Comparison of ENCODE assay signal across 17 cellular contexts in genomic region chr16:69088684-69089083, GRCh38. TPM values are rescaled to one million over a fixed set of nuclear protein-coding genes. Genes with fewer than 3 reads are reported as not detected.
A peak's percentile ranks its signal among the peaks of the same experiment; 100 is the strongest.
DNase-seq lines count a peak whose midpoint lies in the region; TF ChIP-seq lines count a peak whose summit lies in the region.
"Had no signal": no experiment of that assay in that cellular context is flagged by ENCODE, and none has a peak within 500 bp of the region (broad histone marks: within the 10 kb centered on the region; RNA-seq: fewer than 3 reads in every experiment).

No MANE protein-coding gene starts in this region.

- H4K20me1 ChIP-seq in neural cell (ENCODE audit: insufficient read depth), result no peaks in the 10 kb centered on the region

- peak overlapping the region; percentile 23 for H2AFZ ChIP-seq in neural cell (ENCODE audit: low read depth, low read length)

- no peak overlapping the region for H3K27ac ChIP-seq in CD4-positive, alpha-beta memory T cell (ENCODE audit: low read depth, low read length)
- H3K27ac ChIP-seq in HL-60 (replicated peaks) (peak overlapping the region; percentile 69), caudate nucleus (ENCODE audit: low read depth, low read length) (peak overlapping the region; percentile 73), neural cell (ENCODE audit: low read length) (peak overlapping the region; percentile 62), left ventricle myocardium inferior (replicated peaks) (no peak overlapping the region)

- no peaks in the 10 kb centered on the region for H3K9me3 ChIP-seq in CD4-positive, alpha-beta memory T cell (ENCODE audit: control insufficient read depth in 1 of 2, low read length in 2 of 2)
- H3K9me3 ChIP-seq in neural cell (ENCODE audit: low read length) (no peaks in the 10 kb centered on the region), left ventricle myocardium inferior (replicated peaks) (no peaks in the 10 kb centered on the region)
- H3K9me3 ChIP-seq: MG63, stomach had no signal

- H3K4me1 ChIP-seq in CD4-positive, alpha-beta memory T cell (ENCODE audit: insufficient read depth, low read length), result no peaks in the 10 kb centered on the region
- peaks cover 20% of the 10 kb centered on the region for H3K4me1 ChIP-seq in left ventricle myocardium inferior

- peaks cover 15 to 18% of the 10 kb centered on the region in 2 donors for H3K36me3 Mint-ChIP-seq in CD4-positive, alpha-beta memory T cell

- TF ChIP-seq EP300 in neural cell (conservative IDR thresholded peaks at IDR 0.05; ENCODE audit: poor library complexity, severe bottlenecking), result no peak

- H3K27me3 Mint-ChIP-seq in CD4-positive, alpha-beta memory T cell, result no peaks in the 10 kb centered on the region
- H3K27me3 Mint-ChIP-seq: activated CD4-positive, alpha-beta T cell treated with anti-CD3 and anti-CD28 coated beads, Interleukin-2, amount 10 ng/mL, durations not matched to agents 7 days and 5 days; effector memory CD8-positive, alpha-beta T cell had no signal

- no peak overlapping the region for H3K4me3 ChIP-seq in CD4-positive, alpha-beta memory T cell (ENCODE audit: low read length in 2 of 2)
- H3K4me3 ChIP-seq in HL-60 (replicated peaks; ENCODE audit: insufficient read depth, low read length) (no peak overlapping the region), neural cell (ENCODE audit: low read length) (no peak overlapping the region), left ventricle myocardium inferior (no peak overlapping the region)
- H3K4me3 ChIP-seq: MG63, smooth muscle cell, stomach had no signal

- H3K4me2 ChIP-seq in neural cell (ENCODE audit: low read length), result no peak overlapping the region
- H3K4me2 ChIP-seq: smooth muscle cell had no signal

- no peaks in the 10 kb centered on the region for H3K79me2 ChIP-seq in neural cell (replicated peaks; ENCODE audit: insufficient read depth, low read length)

- intact Hi-C loops in CD4-positive, alpha-beta memory T cell (cut with micrococcal nuclease), result no loop called here
- intact Hi-C loops in left ventricle myocardium inferior (cut with micrococcal nuclease), result no loop called here

- H3K27me3 ChIP-seq in CD4-positive, alpha-beta memory T cell (ENCODE audit: insufficient read depth, low read length), result no peaks in the 10 kb centered on the region
- H3K27me3 ChIP-seq in HL-60 (ENCODE audit: insufficient read depth, poor library complexity, severe bottlenecking), result no peaks in the 10 kb centered on the region
- H3K27me3 ChIP-seq in neural cell (ENCODE audit: insufficient read depth, low read depth, low read length), result no peaks in the 10 kb centered on the region
- peaks cover 4% of the 10 kb centered on the region for H3K27me3 ChIP-seq in left ventricle myocardium inferior (ENCODE audit: low read depth)
- H3K27me3 ChIP-seq: MG63, stomach had no signal

- H3K9me3 Mint-ChIP-seq in CD4-positive, alpha-beta memory T cell, result no peaks in the 10 kb centered on the region
- H3K9me3 Mint-ChIP-seq: activated CD4-positive, alpha-beta T cell treated with anti-CD3 and anti-CD28 coated beads, Interleukin-2, amount 10 ng/mL, durations not matched to agents 7 days and 5 days; effector memory CD8-positive, alpha-beta T cell; H9 had no signal

- TF ChIP-seq CTCF in HL-60 (IDR thresholded peaks at IDR 0.05; ENCODE audit: insufficient read depth, low read length) (no peak), neural cell (IDR thresholded peaks at IDR 0.05; ENCODE audit: poor library complexity, severe bottlenecking) (no peak), left ventricle myocardium inferior (IDR thresholded peaks at IDR 0.05; ENCODE audit: borderline replicate concordance) (no peak)

- peak overlapping the region; percentile 47 for H3K9ac ChIP-seq in neural cell (ENCODE audit: low read length)

- H3K27ac Mint-ChIP-seq in CD4-positive, alpha-beta memory T cell, result peak overlapping the region in 6 of 7 donors; percentile 6 to 67 (median 60)
- H3K27ac Mint-ChIP-seq: activated CD4-positive, alpha-beta T cell treated with anti-CD3 and anti-CD28 coated beads, Interleukin-2, amount 10 ng/mL, durations not matched to agents 7 days and 5 days had no signal

- no peak for DNase-seq in CD4-positive, alpha-beta memory T cell
- DNase-seq in HL-60 (ENCODE audit: low read depth in 1 of 2, low spot score in 1 of 2) (no peak), caudate nucleus (lab: John Stamatoyannopoulos, UW) (no peak), HEK293T (ENCODE audit: extremely low spot score) (no peak), left ventricle myocardium inferior (no peak), NCI-H510A treated with DMSO at 0.1 percent for 48 hours (lab: John Stamatoyannopoulos, UW) (no peak), anterior cingulate cortex (lab: John Stamatoyannopoulos, UW) (no peak)
- DNase-seq: activated T-cell treated with anti-CD3 and anti-CD28 coated beads for 4 hours; effector memory CD8-positive, alpha-beta T cell; left cardiac atrium; MG63; NCI-H2171 had no signal

- H3K4me3 Mint-ChIP-seq in CD4-positive, alpha-beta memory T cell, result peak overlapping the region in 1 of 8 donors; percentile 37
- H3K4me3 Mint-ChIP-seq: activated CD4-positive, alpha-beta T cell treated with anti-CD3 and anti-CD28 coated beads, Interleukin-2, amount 10 ng/mL, durations not matched to agents 7 days and 5 days; effector memory CD8-positive, alpha-beta T cell; H9 had no signal

- no peak for TF ChIP-seq RAD21 in neural cell (conservative IDR thresholded peaks at IDR 0.05)

- no peaks in the 10 kb centered on the region for H3K36me3 ChIP-seq in CD4-positive, alpha-beta memory T cell (ENCODE audit: insufficient read depth, low read length)
- H3K36me3 ChIP-seq in neural cell (ENCODE audit: insufficient read depth, low read length) (no peaks in the 10 kb centered on the region), left ventricle myocardium inferior (peaks cover 5% of the 10 kb centered on the region)
- H3K36me3 ChIP-seq: MG63 had no signal

- H3F3A ChIP-seq in neural cell (ENCODE audit: insufficient read depth, low read length, poor library complexity, severe bottlenecking), result no peaks in the 10 kb centered on the region

- H3K9me2 ChIP-seq in neural cell (ENCODE audit: insufficient read depth, low read length), result no peaks in the 10 kb centered on the region

- CTCF ChIA-PET in CD4-positive, alpha-beta memory T cell (lab: Charles Lee; ENCODE audit: partially characterized antibody), result interaction anchor here (0.9 kb wide), 1 partner anchor 34 kb away, joined by 3 read pairs; no protein-coding TSS in a partner anchor
- CTCF ChIA-PET in HEK293T (lab: Yijun Ruan, JAX), result no interaction called here

- peaks cover 11 to 13% (median 12%) of the 10 kb centered on the region in 4 donors for H3K4me1 Mint-ChIP-seq in CD4-positive, alpha-beta memory T cell

- POLR2A ChIA-PET in CD4-positive, alpha-beta memory T cell (lab: Charles Lee; ENCODE audit: partially characterized antibody), result no interaction called here
- POLR2A ChIA-PET in HEK293T (lab: Yijun Ruan, JAX), result no interaction called here

TF ChIP-seq in neural cell, 6 proteins besides CTCF, POLR2A, EP300 and RAD21 (continues in another document):
- TF ChIP-seq SMC3 (conservative IDR thresholded peaks at IDR 0.05; ENCODE audit: poor library complexity) (no peak), TAF1 (IDR thresholded peaks at IDR 0.05; ENCODE audit: low read depth) (no peak)

TF ChIP-seq in HEK293T, 16 proteins besides CTCF, POLR2A, EP300 and RAD21:
- no peak for TF ChIP-seq TARDBP (IDR thresholded peaks at IDR 0.05)
- TF ChIP-seq SUZ12 (IDR thresholded peaks at IDR 0.05), result no peak
- no peak for TF ChIP-seq ARNT (IDR thresholded peaks at IDR 0.05)
- no peak for TF ChIP-seq FOXM1 (IDR thresholded peaks at IDR 0.05; ENCODE audit: borderline replicate concordance)
- no peak for TF ChIP-seq ZNF384 (IDR thresholded peaks at IDR 0.05)

RNA-seq across cellular contexts. Expression of gene HAS3, which starts 16.8 kb away (rescaled TPM):
- 1 to 10 TPM; 2.7 to 3.3 TPM for total RNA-seq in CD4-positive, alpha-beta memory T cell
- polyA plus RNA-seq in CD4-positive, alpha-beta memory T cell, result under 1 TPM in 1 of 2 donors, not detected in 1; 0.07 TPM
- polyA plus RNA-seq in neural cell, result 12.5 and 30.1 TPM in 2 replicates
- polyA minus RNA-seq in neural cell, result 29.0 and 38.2 TPM in 2 replicates
- 0.27 TPM for total RNA-seq in left ventricle myocardium inferior

RNA-seq across cellular contexts. Expression of gene CHTF8, which starts 43.7 kb away (rescaled TPM):
- total RNA-seq in CD4-positive, alpha-beta memory T cell, result 100 to 1,000 TPM; 141 TPM
- 100 to 1,000 TPM; 160 to 231 TPM for polyA plus RNA-seq in CD4-positive, alpha-beta memory T cell
- 109 and 133 TPM in 2 replicates for polyA plus RNA-seq in neural cell
- polyA minus RNA-seq in neural cell, result 100 and 119 TPM in 2 replicates
- total RNA-seq in left ventricle myocardium inferior, result 52.4 TPM

RNA-seq across cellular contexts. Expression of gene UTP4, which starts 43.8 kb away (rescaled TPM):
- total RNA-seq in CD4-positive, alpha-beta memory T cell, result 10 to 100 TPM; 36.9 to 37.0 TPM
- 10 to 100 TPM; 64.8 to 96.5 TPM for polyA plus RNA-seq in CD4-positive, alpha-beta memory T cell
- 18.5 and 23.6 TPM in 2 replicates for polyA plus RNA-seq in neural cell
- 30.6 and 35.1 TPM in 2 replicates for polyA minus RNA-seq in neural cell
- total RNA-seq in left ventricle myocardium inferior, result 30.4 TPM

Comparison
In these comparisons a context has a peak if more than half of its experiments do, and no peak if none do; other contexts are left out.
1. H3K27ac ChIP-seq: peak in HL-60 (single experiment), caudate nucleus (single experiment) and neural cell (single experiment); none in CD4-positive, alpha-beta memory T cell (single experiment) and left ventricle myocardium inferior (single experiment).